In the genomic region with DNA sequence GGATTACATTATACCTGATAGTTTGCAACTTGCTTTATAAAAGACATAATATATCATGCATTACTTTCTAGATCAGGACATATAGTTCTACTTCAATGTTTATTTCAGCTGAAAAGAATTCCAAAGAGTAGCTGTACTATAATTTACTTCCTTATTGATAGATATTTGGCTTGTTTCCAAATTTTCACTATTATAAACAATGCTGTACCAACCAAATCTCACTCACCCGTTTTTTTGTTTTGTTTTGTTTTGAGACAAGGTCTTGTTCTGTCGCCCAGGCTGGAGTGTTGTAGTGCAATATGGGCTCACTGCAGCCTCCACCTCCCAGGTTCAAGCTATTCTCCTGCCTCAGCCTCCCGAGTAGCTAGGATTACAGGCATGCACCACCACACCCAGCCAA, we compare ENCODE assay signal across 26 cellular contexts.
"Had no signal": no experiment of that assay in that cellular context is flagged by ENCODE, and none has a peak within 500 bp of the region (broad histone marks: within the 10 kb centered on the region; RNA-seq: fewer than 3 reads in every experiment).

No MANE protein-coding gene starts in this region.

- H3K27me3 ChIP-seq: adrenal gland, Peyer's patch, SJCRH30 had no signal

- DNase-seq: activated CD4-positive, alpha-beta memory T cell treated with anti-CD3 and anti-CD28 coated beads, Interleukin-2, amount 10 ng/mL, durations not matched to agents 7 days and 5 days; activated CD4-positive, alpha-beta T cell treated with anti-CD3 and anti-CD28 coated beads for 36 hours; activated CD4-positive, alpha-beta T cell treated with anti-CD3 and anti-CD28 coated beads, Interleukin-2, amount 50 U/mL, for 1 hour; activated naive CD4-positive, alpha-beta T cell treated with anti-CD3 and anti-CD28 coated beads, Interleukin-2, amount 50 U/mL, for 16 hours; activated naive CD8-positive, alpha-beta T cell treated with anti-CD3 and anti-CD28 coated beads, Interleukin-2, amount 10 ng/mL, durations not matched to agents 7 days and 5 days; activated T-cell treated with anti-CD3 and anti-CD28 coated beads for 4 hours; activated T-cell treated with anti-CD3 and anti-CD28 coated beads, Interleukin-2, amount 50 U/mL, for 48 hours; adrenal gland; anterior cingulate cortex; cerebellar nuclear complex; KBM-7; NCI-H1092 treated with DMSO at 0.1 percent for 48 hours; NCI-H1436 treated with DMSO at 0.1 percent for 48 hours; NCI-H187; NCI-H2081; NCI-H2171; NCI-H226; NCI-H510A; NCI-H526 treated with DMSO at 0.1 percent for 48 hours; Peyer's patch; Right ventricle myocardium superior; SJCRH30; SK-N-SH; T-helper 1 cell; WERI-Rb-1 had no signal

- H3K4me2 ChIP-seq: SK-N-SH had no signal

- ATAC-seq: activated CD4-positive, alpha-beta T cell treated with anti-CD3 and anti-CD28 coated beads for 36 hours had no signal

- H3K27ac ChIP-seq: adrenal gland, Peyer's patch, RWPE1, SJCRH30, WERI-Rb-1 had no signal

- H3K9me3 ChIP-seq: adrenal gland, Peyer's patch, SJCRH30, SK-N-SH had no signal

- H3K4me1 ChIP-seq: Peyer's patch had no signal

- H3K36me3 ChIP-seq: adrenal gland, SJCRH30, WERI-Rb-1 had no signal

- H3K4me3 ChIP-seq: adrenal gland, Peyer's patch, SJCRH30 had no signal

- H3K9ac ChIP-seq: SK-N-SH had no signal
